In the genomic region with DNA sequence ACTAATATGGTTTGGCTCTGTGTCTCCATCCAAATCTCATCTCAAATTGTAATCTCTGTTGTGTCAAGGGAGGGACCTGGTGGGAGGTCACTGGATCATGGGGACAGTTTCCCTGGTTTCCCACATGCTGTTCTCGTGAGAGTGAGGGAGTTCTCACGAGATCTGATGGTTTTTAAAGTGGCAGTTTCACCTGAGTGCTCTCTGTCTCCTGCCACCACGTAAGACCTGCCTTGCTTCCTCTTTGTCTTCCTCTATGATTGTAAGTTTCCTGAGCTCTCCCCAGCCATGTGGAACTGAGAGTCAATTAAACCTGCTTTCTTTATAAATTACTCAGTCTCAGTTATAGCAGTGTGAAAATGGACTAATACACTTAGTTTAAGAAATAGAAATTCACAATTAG, we compare ENCODE assay signal across 9 cellular contexts.
DNase-seq lines count a peak whose midpoint lies in the region; ATAC-seq and TF ChIP-seq lines count a peak whose summit lies in the region.
"Had no signal": no experiment of that assay in that cellular context is flagged by ENCODE, and none has a peak within 500 bp of the region (broad histone marks: within the 10 kb centered on the region; RNA-seq: fewer than 3 reads in every experiment).

No MANE protein-coding gene starts in this region.

- no peak overlapping the region for H3K4me3 Mint-ChIP-seq in chondrocyte (ENCODE audit: unreplicated experiment)

- no peaks in the 10 kb centered on the region for H3K27me3 Mint-ChIP-seq in chondrocyte (ENCODE audit: low read depth)

- H3K9me3 Mint-ChIP-seq in chondrocyte (ENCODE audit: low read depth), result no peaks in the 10 kb centered on the region

- H3K4me1 Mint-ChIP-seq in chondrocyte (ENCODE audit: low read depth), result no peaks in the 10 kb centered on the region

- ATAC-seq in HG02642 (IDR thresholded peaks at IDR 0.05; ENCODE audit: poor library complexity, unreplicated experiment), result peak; percentile 76
- peak; percentile 74 for ATAC-seq in HG03575 (IDR thresholded peaks at IDR 0.05; ENCODE audit: extremely low read depth, insufficient number of reproducible peaks, low FRiP score, unreplicated experiment)

- H3K27ac Mint-ChIP-seq in chondrocyte (ENCODE audit: unreplicated experiment), result no peak overlapping the region

- DNase-seq in NOMO-1 (lab: John Stamatoyannopoulos, UW; ENCODE audit: unreplicated experiment in 2 of 2) (peak; percentile 13 to 50), NOMO-1 treated with dmso at 0.1 percent for 144 hours (lab: John Stamatoyannopoulos, UW; ENCODE audit: unreplicated experiment) (no peak), renal cortical epithelial cell (ENCODE audit: low read depth) (peak; percentile 39), chondrocyte (ENCODE audit: low spot score) (no peak), anterior cingulate cortex (lab: John Stamatoyannopoulos, UW) (no peak), SIG-M5 (lab: John Stamatoyannopoulos, UW) (no peak)
- DNase-seq: NCI-H748 treated with DMSO at 0.1 percent for 48 hours had no signal

- H3K36me3 Mint-ChIP-seq in chondrocyte (ENCODE audit: low read depth), result no peaks in the 10 kb centered on the region

- no peak for TF ChIP-seq CTCF in chondrocyte (IDR thresholded peaks at IDR 0.05)

Comparison
In these comparisons a context has a peak if more than half of its experiments do, and no peak if none do; other contexts are left out.
1. DNase-seq: peak in NOMO-1 (2 of 2) and renal cortical epithelial cell (single experiment); none in NOMO-1 treated with dmso at 0.1 percent for 144 hours (single experiment), chondrocyte (single experiment), anterior cingulate cortex (0 of 58) and SIG-M5 (single experiment).